24 cellular contexts compared by ENCODE assay signal in genomic region chr16:8127096-8127495, GRCh38.
"Had no signal": no experiment of that assay in that cellular context is flagged by ENCODE, and none has a peak within 500 bp of the region (broad histone marks: within the 10 kb centered on the region; RNA-seq: fewer than 3 reads in every experiment).

No MANE protein-coding gene starts in this region.

- H3K4me3 Mint-ChIP-seq: immature natural killer cell, mesothelial cell of epicardium had no signal

- H3K4me1 ChIP-seq: esophagus muscularis mucosa, foreskin keratinocyte, gastroesophageal sphincter, heart left ventricle, left ventricle myocardium inferior, lower lobe of right lung had no signal

- H3K27ac Mint-ChIP-seq: immature natural killer cell, mesothelial cell of epicardium had no signal

- DNase-seq: dermis blood vessel endothelial cell; dorsolateral prefrontal cortex; effector CD4-positive, alpha-beta T cell; effector memory CD4-positive, alpha-beta T cell; foreskin keratinocyte; heart left ventricle; hypothalamus; immature natural killer cell; islet precursor cell; kidney; left cardiac atrium; left ventricle myocardium inferior; lower lobe of right lung; mesenchymal stem cell; mucosa of descending colon had no signal

- H3K9me3 ChIP-seq: lower lobe of right lung, mucosa of descending colon had no signal

- H2AFZ ChIP-seq: hepatocyte had no signal

- H3K36me3 ChIP-seq: esophagus muscularis mucosa, gastroesophageal sphincter, heart left ventricle, left ventricle myocardium inferior, lower lobe of right lung had no signal

- H3K4me1 Mint-ChIP-seq: immature natural killer cell, mesothelial cell of epicardium had no signal

- H3K79me2 ChIP-seq: hepatocyte had no signal

- H3K27me3 ChIP-seq: esophagus muscularis mucosa, foreskin keratinocyte, heart left ventricle, hepatocyte had no signal

- H3K4me2 ChIP-seq: hepatocyte had no signal

- H3K36me3 Mint-ChIP-seq: immature natural killer cell, mesothelial cell of epicardium had no signal

- ATAC-seq: foreskin keratinocyte, gastroesophageal sphincter, heart left ventricle, left cardiac atrium, left lobe of liver, lower lobe of right lung, mucosa of descending colon had no signal

- H3K27ac ChIP-seq: coronary artery, dorsolateral prefrontal cortex, esophagus muscularis mucosa, foreskin keratinocyte, gastroesophageal sphincter, heart left ventricle, hepatocyte, left ventricle myocardium inferior, lower lobe of right lung had no signal

- H3K4me3 ChIP-seq: coronary artery, dorsolateral prefrontal cortex, esophagus muscularis mucosa, gastroesophageal sphincter, heart left ventricle, hepatocyte, left ventricle myocardium inferior, lower lobe of right lung, mucosa of descending colon had no signal

- FAIRE-seq: colon, endothelial cell of umbilical vein, frontal cortex, kidney had no signal
